Comparison of ENCODE assay signal across 10 cellular contexts in the genomic region with DNA sequence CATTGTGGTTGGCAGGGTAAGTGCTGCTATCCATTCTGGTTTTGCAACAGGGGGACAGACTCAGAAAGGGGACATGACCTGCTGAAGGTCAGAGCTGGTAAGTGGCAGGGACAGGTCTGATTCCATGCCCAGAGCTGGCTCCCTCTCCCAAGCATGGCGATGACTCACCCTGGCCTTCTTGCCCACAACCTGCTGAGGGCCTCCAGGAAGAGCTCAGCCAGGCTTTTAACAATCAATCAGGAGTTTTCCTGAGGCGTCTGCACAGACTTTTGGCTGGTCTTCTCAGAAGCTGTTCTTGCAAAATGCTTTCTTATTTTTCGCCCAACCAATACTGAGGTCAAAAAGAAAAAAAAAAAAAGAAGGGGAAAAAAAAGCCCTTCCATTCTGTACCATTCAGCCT. TPM values are rescaled to one million over a fixed set of nuclear protein-coding genes. Genes with fewer than 3 reads are reported as not detected.
DNase-seq lines count a peak whose midpoint lies in the region; ATAC-seq and FAIRE-seq lines count a peak whose summit lies in the region.
"Had no signal": no experiment of that assay in that cellular context is flagged by ENCODE, and none has a peak within 500 bp of the region (broad histone marks: within the 10 kb centered on the region; RNA-seq: fewer than 3 reads in every experiment).

No MANE protein-coding gene starts in this region.

- H2BK120ac ChIP-seq in neuronal stem cell (ENCODE audit: low read depth, low read length): no peak overlapping the region

- H2AK5ac ChIP-seq in neuronal stem cell (ENCODE audit: low read depth, low read length): no peak overlapping the region

- peaks cover 6 to 13% of the 10 kb centered on the region in 2 donors for H3K4me1 ChIP-seq in neuronal stem cell (ENCODE audit: control insufficient read depth in 2 of 2, insufficient read depth in 1 of 2, low read depth in 1 of 2, low read length in 2 of 2)

- H3K27me3 ChIP-seq in neuronal stem cell (ENCODE audit: control insufficient read depth in 3 of 3, insufficient read depth in 3 of 3, low read depth in 1 of 3, low read length in 3 of 3): peaks cover 0 to 32% (median 0%) of the 10 kb centered on the region in 3 experiments

- H2BK12ac ChIP-seq in neuronal stem cell (ENCODE audit: low read length): no peak overlapping the region

- H2BK5ac ChIP-seq in neuronal stem cell (ENCODE audit: low read length): no peak overlapping the region

- no peak overlapping the region for H3K4me2 ChIP-seq in neuronal stem cell (ENCODE audit: insufficient read depth, low read length, poor library complexity, severe bottlenecking)

- H4K91ac ChIP-seq in neuronal stem cell (ENCODE audit: low read depth, low read length, poor library complexity): no peak overlapping the region

- H3K9me3 ChIP-seq in neuronal stem cell (replicated peaks in 1 of 2; ENCODE audit: control insufficient read depth in 2 of 2, insufficient read depth in 1 of 2, low read depth in 1 of 2, low read length in 2 of 2): no peaks in the 10 kb centered on the region

- no peaks in the 10 kb centered on the region for H3K79me1 ChIP-seq in neuronal stem cell (ENCODE audit: low read depth, low read length)

- DNase-seq in EH (ENCODE audit: low read depth): peak; percentile 26
- peak; percentile 78 for DNase-seq in MV-4-11 (lab: John Stamatoyannopoulos, UW)
- peak; percentile 31 for DNase-seq in epidermal melanocyte (ENCODE audit: insufficient read length, low spot score)
- DNase-seq in neuronal stem cell (ENCODE audit: low spot score): no peak
- no peak for DNase-seq in NCI-H524 (lab: John Stamatoyannopoulos, UW)
- no peak for DNase-seq in COR-L47 (lab: John Stamatoyannopoulos, UW)
- no peak for DNase-seq in GM19239 (ENCODE audit: insufficient read length, low spot score)
- DNase-seq in left lobe of liver (ENCODE audit: low spot score): no peak
- DNase-seq: activated T-cell treated with anti-CD3 and anti-CD28 coated beads, Interleukin-2, amount 50 U/mL, for 1 hour had no signal

- no peak overlapping the region for H3K23ac ChIP-seq in neuronal stem cell (ENCODE audit: low read depth, low read length, poor library complexity)

- peak overlapping the region; percentile 3 for H3K18ac ChIP-seq in neuronal stem cell (ENCODE audit: low read length)

- H3K4ac ChIP-seq in neuronal stem cell (ENCODE audit: low read length): no peak overlapping the region

- FAIRE-seq in GM19239 (lab: Jason Lieb, UNC): no peak
- FAIRE-seq: K562 had no signal

- peak overlapping the region; percentile 47 for H3K27ac ChIP-seq in neuronal stem cell (replicated peaks; ENCODE audit: low read length)

- H4K8ac ChIP-seq in neuronal stem cell (ENCODE audit: low read depth, low read length): no peak overlapping the region

- H3K36me3 ChIP-seq in neuronal stem cell (replicated peaks in 1 of 2; ENCODE audit: control insufficient read depth in 2 of 2, insufficient read depth in 2 of 2, low read length in 2 of 2): no peaks in the 10 kb centered on the region

- no peak for ATAC-seq in left lobe of liver
- ATAC-seq: K562 had no signal

- H3K9ac ChIP-seq in neuronal stem cell (ENCODE audit: low read depth, low read length, poor library complexity): no peak overlapping the region

- no peak overlapping the region for H3K14ac ChIP-seq in neuronal stem cell (ENCODE audit: low read length)

- no CpG with 5 or more reads among the region's 3 CpGs for WGBS in neuronal stem cell (ENCODE audit: extremely low coverage in 2 of 2, insufficient read length in 2 of 2, insufficient replicate concordance in 1 of 2), 2 donors

- H3K4me3 ChIP-seq in neuronal stem cell (ENCODE audit: low read length in 2 of 2): no peak overlapping the region
- H3K4me3 ChIP-seq: K562 had no signal

- H2BK15ac ChIP-seq in neuronal stem cell (ENCODE audit: low read length): no peak overlapping the region

- H2AFZ ChIP-seq in neuronal stem cell (ENCODE audit: low read length): no peak overlapping the region

RNA-seq across cellular contexts. Expression of a gene that starts 17.9 kb away (rescaled TPM):
- 0.01 TPM for polyA plus RNA-seq in neuronal stem cell (2013, experiment 1 of 2)
- 0.01 TPM for polyA plus RNA-seq in neuronal stem cell (2013, experiment 2 of 2)
- not detected for total RNA-seq in left lobe of liver
- total RNA-seq: K562 had no signal
- polyA plus RNA-seq: K562 had no signal

Comparison
In these comparisons a context has a peak if more than half of its experiments do, and no peak if none do; other contexts are left out.
1. DNase-seq: peak in EH (single experiment), MV-4-11 (single experiment) and epidermal melanocyte (single experiment); none in neuronal stem cell (single experiment), NCI-H524 (0 of 2), COR-L47 (single experiment), GM19239 (single experiment) and left lobe of liver (single experiment).